In genomic region chr22:29388759-29389090, GRCh38 we compare ENCODE assay signal across 9 cellular contexts. TPM values are rescaled to one million over a fixed set of nuclear protein-coding genes. Genes with fewer than 3 reads are reported as not detected.
DNase-seq lines count a peak whose midpoint lies in the region; ATAC-seq and TF ChIP-seq lines count a peak whose summit lies in the region.
"Had no signal": no experiment of that assay in that cellular context is flagged by ENCODE, and none has a peak within 500 bp of the region (broad histone marks: within the 10 kb centered on the region; RNA-seq: fewer than 3 reads in every experiment).

No MANE protein-coding gene starts in this region.

- H3K9me3 ChIP-seq in ES-I3 (ENCODE audit: control insufficient read depth, insufficient read depth, low read length) (no peaks in the 10 kb centered on the region), mucosa of descending colon (no peaks in the 10 kb centered on the region)

- peak overlapping the region; percentile 87; the same call in 1 of the 2 replicates for H3K9ac ChIP-seq in ES-I3 (ENCODE audit: low read depth, low read length)

- DNase-seq in brain microvascular endothelial cell (no peak), mucosa of descending colon (no peak), C1 segment of cervical spinal cord (lab: John Stamatoyannopoulos, UW) (no peak)

- TF ChIP-seq CTCF in brain microvascular endothelial cell (IDR thresholded peaks at IDR 0.05; ENCODE audit: low read depth, low read length, missing control alignments) (no peak), mucosa of descending colon (IDR thresholded peaks at IDR 0.05) (no peak)

- intact Hi-C loops in mucosa of descending colon (cut with DNase I, micrococcal nuclease), result no loop called here

- H3K4me3 ChIP-seq in brain microvascular endothelial cell (ENCODE audit: low read depth, low read length) (peak overlapping the region; percentile 85), mucosa of descending colon (peak overlapping the region; percentile 60)

- no peaks in the 10 kb centered on the region; the same call in 1 of the 2 replicates for H3K36me3 ChIP-seq in ES-I3 (ENCODE audit: insufficient read depth, low read length)
- H3K36me3 ChIP-seq in brain microvascular endothelial cell (replicated peaks), result no peaks in the 10 kb centered on the region
- H3K36me3 ChIP-seq in mucosa of descending colon (ENCODE audit: low read depth), result no peaks in the 10 kb centered on the region

- in situ Hi-C loops in brain microvascular endothelial cell (cut with HindIII; ENCODE audit: low pct_ligation_motif_present, low sequenced_read_pairs), result no loop called here

- H3K27ac ChIP-seq in brain microvascular endothelial cell, result no peak overlapping the region

- no peaks in the 10 kb centered on the region for H3K27me3 ChIP-seq in brain microvascular endothelial cell (replicated peaks)

- H3K4me1 ChIP-seq in ES-I3 (ENCODE audit: insufficient read depth, low read length), result peaks cover 13% of the 10 kb centered on the region
- H3K4me1 ChIP-seq in mucosa of descending colon (ENCODE audit: low read depth), result peaks cover 31% of the 10 kb centered on the region

- ATAC-seq in HG03175 (IDR thresholded peaks at IDR 0.05; ENCODE audit: unreplicated experiment) (peak; percentile 12), mucosa of descending colon (no peak), HG02973 (IDR thresholded peaks at IDR 0.05; ENCODE audit: unreplicated experiment) (no peak), HG03565 (IDR thresholded peaks at IDR 0.05; ENCODE audit: unreplicated experiment) (no peak), HG03521 (IDR thresholded peaks at IDR 0.05; ENCODE audit: unreplicated experiment) (no peak)

RNA-seq across cellular contexts. Expression of gene AP1B1, which starts 0.4 kb away (rescaled TPM):
- total RNA-seq in mucosa of descending colon, result 100 to 1,000 TPM in 1 of 3 donors, 10 to 100 TPM in 2; 74.4 to 105 (median 88.8) TPM

RNA-seq across cellular contexts. Expression of gene RFPL1, which starts 49.7 kb away (rescaled TPM):
- not detected for total RNA-seq in mucosa of descending colon
- total RNA-seq: LHCN-M2 had no signal
